ENCODE assay signal across 12 cellular contexts in genomic region chr2:12014088-12014960, GRCh38.
A peak's percentile ranks its signal among the peaks of the same experiment; 100 is the strongest.
DNase-seq lines count a peak whose midpoint lies in the region; ATAC-seq and TF ChIP-seq lines count a peak whose summit lies in the region.
"Had no signal": no experiment of that assay in that cellular context is flagged by ENCODE, and none has a peak within 500 bp of the region (broad histone marks: within the 10 kb centered on the region; RNA-seq: fewer than 3 reads in every experiment).

No MANE protein-coding gene starts in this region.

- no peaks in the 10 kb centered on the region for H3K36me3 ChIP-seq in heart left ventricle
- H3K36me3 ChIP-seq in OCI-LY7 (ENCODE audit: insufficient read depth, low read length), result no peaks in the 10 kb centered on the region
- H3K36me3 ChIP-seq in gastroesophageal sphincter, result no peaks in the 10 kb centered on the region

- H3K4me2 ChIP-seq in OCI-LY7 (ENCODE audit: low read length), result peak overlapping the region; percentile 44

- H3K27me3 ChIP-seq in heart left ventricle (no peaks in the 10 kb centered on the region), gastroesophageal sphincter (no peaks in the 10 kb centered on the region)

- H3K79me2 ChIP-seq in OCI-LY7 (ENCODE audit: insufficient read depth, low read depth, low read length), result no peaks in the 10 kb centered on the region

- no peak for TF ChIP-seq EP300 in gastroesophageal sphincter (IDR thresholded peaks at IDR 0.05)

- no peaks in the 10 kb centered on the region for H3K9me2 ChIP-seq in OCI-LY7 (ENCODE audit: insufficient read depth, low read length)

- H3K4me1 ChIP-seq in heart left ventricle (peaks cover 0 to 13% (median 0%) of the 10 kb centered on the region in 12 donors), OCI-LY7 (ENCODE audit: insufficient read depth, low read length, poor library complexity, severe bottlenecking) (peaks cover 37% of the 10 kb centered on the region), gastroesophageal sphincter (peaks cover 0 to 3% (median 0%) of the 10 kb centered on the region in 3 donors)

- ATAC-seq in heart left ventricle (peak in 3 of 4 donors; percentile 34 to 64 (median 37)), gastroesophageal sphincter (peak; percentile 46)
- ATAC-seq: esophagus mucosa had no signal

- H4K20me1 ChIP-seq in OCI-LY7 (ENCODE audit: insufficient read depth, low read length), result no peaks in the 10 kb centered on the region

- POLR2A ChIA-PET in OCI-LY7 (lab: Charles Lee), result interaction anchor here (0.5 to 2.3 kb wide), 3 partner anchors 8 to 28 kb away, joined by 3 to 6 read pairs (median 6); no protein-coding TSS in a partner anchor

- TF ChIP-seq POLR2A in heart left ventricle (IDR thresholded peaks at IDR 0.05), result no peak
- no peak for TF ChIP-seq POLR2A in gastroesophageal sphincter (IDR thresholded peaks at IDR 0.05)

- H3K9me3 ChIP-seq in heart left ventricle (no peaks in the 10 kb centered on the region), OCI-LY7 (ENCODE audit: low read length) (peaks cover 8% of the 10 kb centered on the region; the same call in 1 of the 2 replicates), gastroesophageal sphincter (no peaks in the 10 kb centered on the region)

- no peak for TF ChIP-seq CTCF in heart left ventricle (IDR thresholded peaks at IDR 0.05)
- no peak for TF ChIP-seq CTCF in OCI-LY7 (conservative IDR thresholded peaks at IDR 0.05; ENCODE audit: low read length)
- TF ChIP-seq CTCF in gastroesophageal sphincter (IDR thresholded peaks at IDR 0.05), result no peak

- BruUV-seq in OCI-LY7 (replicated peaks; lab: Mats Ljungman, UMichigan), result no TSS peak

- H3K27ac ChIP-seq in heart left ventricle (peak overlapping the region in 1 of 12 donors; percentile 57), OCI-LY7 (ENCODE audit: low read depth, low read length, poor library complexity, severe bottlenecking) (no peak overlapping the region), gastroesophageal sphincter (no peak overlapping the region)

- 80 to 91% (median 83%) methylated on average over 9 of the region's 9 CpGs for WGBS in heart left ventricle, 4 donors
- WGBS in gastroesophageal sphincter (ENCODE audit: low coverage in 1 of 2), 2 donors, result 28 to 29% methylated on average over 4 to 6 of the region's 9 CpGs

- H3K4me3 ChIP-seq in heart left ventricle, result no peak overlapping the region
- no peak overlapping the region for H3K4me3 ChIP-seq in OCI-LY7 (ENCODE audit: low read depth, low read length, poor library complexity, severe bottlenecking)
- no peak overlapping the region for H3K4me3 ChIP-seq in gastroesophageal sphincter

- intact Hi-C loops in heart left ventricle (cut with DNase I) (no loop called here), cardiac septum (cut with DNase I) (no loop called here), OCI-LY7 (cut with micrococcal nuclease; ENCODE audit: unreplicated experiment) (no loop called here)

- DNase-seq in heart left ventricle (peak in 2 of 5 donors; percentile 38 to 65), cardiac septum (ENCODE audit: low spot score) (no peak), OCI-LY7 (ENCODE audit: low spot score) (peak; percentile 10), nucleus accumbens (lab: John Stamatoyannopoulos, UW) (no peak), activated T-cell treated with anti-CD3 and anti-CD28 coated beads for 4 hours (no peak), iPS-NIHi7 (ENCODE audit: extremely low spot score) (no peak), cerebellum (ENCODE audit: low spot score) (no peak)
- DNase-seq: activated T-cell treated with anti-CD3 and anti-CD28 coated beads, Interleukin-2, amount 50 U/mL, for 24 hours; NCI-H1048; OCI-M1 had no signal

- H2AFZ ChIP-seq in OCI-LY7 (ENCODE audit: low read length), result peak overlapping the region; percentile 68; the same call in 1 of the 2 replicates

- CTCF ChIA-PET in OCI-LY7 (lab: Charles Lee; ENCODE audit: unreplicated experiment), result no interaction called here
